In the genomic region with DNA sequence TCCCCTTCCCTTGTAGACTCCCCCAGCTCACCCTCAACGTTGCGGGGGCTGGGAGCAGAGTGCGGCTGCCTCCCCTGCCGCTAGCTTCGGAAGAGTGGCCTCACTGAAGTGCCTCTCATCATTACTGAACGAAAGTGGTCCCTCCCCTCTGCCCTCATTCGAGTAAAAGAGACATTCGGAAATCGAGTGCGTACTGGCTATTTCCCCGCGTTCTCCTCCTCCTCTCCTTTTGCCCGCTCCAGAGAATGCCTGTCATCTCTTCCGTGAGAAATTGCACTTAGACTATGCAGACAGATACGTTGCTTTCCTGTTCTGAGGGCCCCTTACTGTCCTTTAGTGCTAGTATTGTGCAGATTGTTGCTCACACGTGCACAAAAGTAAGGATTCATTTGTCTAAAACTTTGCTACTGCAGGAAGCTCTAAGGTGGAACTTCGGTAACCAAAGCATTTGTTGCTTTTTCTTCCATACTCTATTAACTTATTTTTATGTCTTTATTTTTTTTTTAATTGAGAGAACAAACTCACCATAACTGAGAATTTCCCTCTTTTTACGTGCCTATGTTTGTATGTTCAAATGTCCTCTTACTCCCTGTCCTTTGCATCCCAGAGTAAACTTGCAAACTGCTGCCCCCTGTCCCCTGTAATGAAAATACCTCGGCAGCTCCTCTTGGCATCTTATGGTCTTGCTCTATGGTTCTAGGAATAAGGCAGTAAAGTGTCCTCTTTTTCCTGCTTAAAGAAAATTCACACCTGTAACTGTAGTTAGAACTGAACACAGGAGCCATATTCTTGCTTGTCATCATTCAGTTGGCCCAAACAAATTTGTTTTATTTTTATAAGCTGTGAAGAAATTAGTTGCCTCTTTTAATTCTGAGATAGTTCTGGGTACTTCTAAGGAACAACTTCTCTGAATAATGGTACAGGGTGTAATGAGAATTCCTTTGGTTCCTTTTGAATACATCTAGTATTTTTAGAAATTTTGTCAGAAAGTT, we compare ENCODE assay signal across 8 cellular contexts. TPM values are rescaled to one million over a fixed set of nuclear protein-coding genes. Genes with fewer than 3 reads are reported as not detected.
A peak's percentile ranks its signal among the peaks of the same experiment; 100 is the strongest.
DNase-seq lines count a peak whose midpoint lies in the region; ATAC-seq and TF ChIP-seq lines count a peak whose summit lies in the region.

No MANE protein-coding gene starts in this region.

- ATAC-seq in GM19035 (IDR thresholded peaks at IDR 0.05; ENCODE audit: unreplicated experiment): peak; percentile 41
- ATAC-seq in HG03442 (IDR thresholded peaks at IDR 0.05; ENCODE audit: unreplicated experiment): peak; percentile 25
- no peak for ATAC-seq in HG03469 (IDR thresholded peaks at IDR 0.05; ENCODE audit: unreplicated experiment)

- no peaks in the 10 kb centered on the region for H3K27me3 Mint-ChIP-seq in nephron (ENCODE audit: low read depth)

- peaks cover 17% of the 10 kb centered on the region for H3K4me1 Mint-ChIP-seq in nephron

- H3K4me3 ChIP-seq in fibroblast of the aortic adventitia (ENCODE audit: low read depth, low read length): peak overlapping the region; percentile 87

- H3K27ac Mint-ChIP-seq in nephron: peak overlapping the region; percentile 96 to 99 (median 98)

- TF ChIP-seq CTCF in fibroblast of the aortic adventitia (IDR thresholded peaks at IDR 0.05; ENCODE audit: insufficient read depth, low read length): peak; percentile 75
- TF ChIP-seq CTCF in nephron (IDR thresholded peaks at IDR 0.05; ENCODE audit: unreplicated experiment in 3 of 3): peak; percentile 60 to 69 (median 63)

- peak overlapping the region; percentile 95 to 99 (median 95) for H3K4me3 Mint-ChIP-seq in nephron

- H3K9me3 Mint-ChIP-seq in nephron: no peaks in the 10 kb centered on the region

- no peaks in the 10 kb centered on the region for H3K36me3 Mint-ChIP-seq in nephron (ENCODE audit: low read depth)

- peak; percentile 58 for DNase-seq in D341Med (ENCODE audit: low spot score)
- peak; percentile 69 for DNase-seq in NCI-H748 treated with DMSO at 0.1 percent for 48 hours (lab: John Stamatoyannopoulos, UW)
- DNase-seq in activated T-cell treated with anti-CD3 and anti-CD28 coated beads, Interleukin-2, amount 50 U/mL, for 1 hour: peak; percentile 19
- DNase-seq in fibroblast of the aortic adventitia (ENCODE audit: low read depth): peak; percentile 80

RNA-seq across cellular contexts. Expression of a gene that starts 1.1 kb away (rescaled TPM):
- total RNA-seq in fibroblast of the aortic adventitia (ENCODE audit: low replicate concordance): 20.9 and 25.0 TPM in 2 replicates

Comparison
In these comparisons a context has a peak if more than half of its experiments do, and no peak if none do; other contexts are left out.
1. DNase-seq: peak in every context shown above with its lines; median percentile 80 in fibroblast of the aortic adventitia; 69 in NCI-H748 treated with DMSO at 0.1 percent for 48 hours; 58 in D341Med; 19 in activated T-cell treated with anti-CD3 and anti-CD28 coated beads, Interleukin-2, amount 50 U/mL, for 1 hour.